24 cellular contexts compared by ENCODE assay signal in genomic region chr5:32317056-32317455, GRCh38.
"Had no signal": no experiment of that assay in that cellular context is flagged by ENCODE, and none has a peak within 500 bp of the region (broad histone marks: within the 10 kb centered on the region; RNA-seq: fewer than 3 reads in every experiment).

No MANE protein-coding gene starts in this region.

- H3K27ac ChIP-seq: breast epithelium, foreskin keratinocyte, heart left ventricle, left lung, lower lobe of right lung, neural progenitor cell, sigmoid colon, transverse colon had no signal

- H3K4me1 ChIP-seq: breast epithelium, foreskin keratinocyte, neural progenitor cell had no signal

- H3K27me3 Mint-ChIP-seq: activated CD4-positive, alpha-beta T cell treated with anti-CD3 and anti-CD28 coated beads, Interleukin-2, amount 10 ng/mL, durations not matched to agents 24 days and 14 days; activated CD8-positive, alpha-beta T cell treated with anti-CD3 and anti-CD28 coated beads for 36 hours; T-helper 17 cell had no signal

- H3K36me3 ChIP-seq: breast epithelium, heart left ventricle, left lung, lower lobe of right lung, neural progenitor cell, sigmoid colon, transverse colon had no signal

- DNase-seq: activated CD4-positive, alpha-beta T cell treated with anti-CD3 and anti-CD28 coated beads, Interleukin-2, amount 10 ng/mL, durations not matched to agents 24 days and 14 days; activated CD4-positive, CD25-positive, alpha-beta regulatory T cell treated with anti-CD3 and anti-CD28 coated beads, Interleukin-2, amount 50 U/mL, for 72 hours; activated CD8-positive, alpha-beta T cell treated with anti-CD3 and anti-CD28 coated beads for 36 hours; activated naive CD4-positive, alpha-beta T cell; activated T-cell treated with anti-CD3 and anti-CD28 coated beads for 4 hours; activated T-cell treated with anti-CD3 and anti-CD28 coated beads, Interleukin-2, amount 50 U/mL, for 72 hours; central memory CD4-positive, alpha-beta T cell; foreskin keratinocyte; heart left ventricle; kidney glomerular epithelial cell; left lung; lower lobe of right lung; mesendoderm; natural killer cell; sigmoid colon; stimulated activated CD4-positive, alpha-beta T cell treated with anti-CD3 and anti-CD28 coated beads, Interleukin-15, amount 100 ng/mL, for 24 hours; stimulated activated CD4-positive, alpha-beta T cell treated with anti-CD3 and anti-CD28 coated beads, Interleukin-2, amount 100 ng/mL, for 24 hours; stimulated activated naive CD4-positive, alpha-beta T cell; SW 1271; T-helper 17 cell; T1000; transverse colon had no signal

- H3K27ac Mint-ChIP-seq: activated CD4-positive, alpha-beta T cell treated with anti-CD3 and anti-CD28 coated beads, Interleukin-2, amount 10 ng/mL, durations not matched to agents 24 days and 14 days; activated CD8-positive, alpha-beta T cell treated with anti-CD3 and anti-CD28 coated beads for 36 hours; activated T-cell treated with anti-CD3 and anti-CD28 coated beads, Interleukin-2, amount 50 U/mL, for 72 hours; natural killer cell; neural progenitor cell; T-helper 17 cell had no signal

- H3K4me3 ChIP-seq: breast epithelium, heart left ventricle, left lung, lower lobe of right lung, neural progenitor cell, sigmoid colon, transverse colon had no signal

- H3K4me2 ChIP-seq: neural progenitor cell had no signal

- H3K9ac ChIP-seq: neural progenitor cell had no signal

- H3K4me3 Mint-ChIP-seq: activated CD4-positive, alpha-beta T cell treated with anti-CD3 and anti-CD28 coated beads, Interleukin-2, amount 10 ng/mL, durations not matched to agents 24 days and 14 days; activated CD8-positive, alpha-beta T cell treated with anti-CD3 and anti-CD28 coated beads for 36 hours; activated T-cell treated with anti-CD3 and anti-CD28 coated beads, Interleukin-2, amount 50 U/mL, for 72 hours; natural killer cell; neural progenitor cell; T-helper 17 cell had no signal

- H3K27me3 ChIP-seq: breast epithelium, foreskin keratinocyte, heart left ventricle, neural progenitor cell, sigmoid colon, transverse colon had no signal
